ENCODE assay signal across 9 cellular contexts in the genomic region with DNA sequence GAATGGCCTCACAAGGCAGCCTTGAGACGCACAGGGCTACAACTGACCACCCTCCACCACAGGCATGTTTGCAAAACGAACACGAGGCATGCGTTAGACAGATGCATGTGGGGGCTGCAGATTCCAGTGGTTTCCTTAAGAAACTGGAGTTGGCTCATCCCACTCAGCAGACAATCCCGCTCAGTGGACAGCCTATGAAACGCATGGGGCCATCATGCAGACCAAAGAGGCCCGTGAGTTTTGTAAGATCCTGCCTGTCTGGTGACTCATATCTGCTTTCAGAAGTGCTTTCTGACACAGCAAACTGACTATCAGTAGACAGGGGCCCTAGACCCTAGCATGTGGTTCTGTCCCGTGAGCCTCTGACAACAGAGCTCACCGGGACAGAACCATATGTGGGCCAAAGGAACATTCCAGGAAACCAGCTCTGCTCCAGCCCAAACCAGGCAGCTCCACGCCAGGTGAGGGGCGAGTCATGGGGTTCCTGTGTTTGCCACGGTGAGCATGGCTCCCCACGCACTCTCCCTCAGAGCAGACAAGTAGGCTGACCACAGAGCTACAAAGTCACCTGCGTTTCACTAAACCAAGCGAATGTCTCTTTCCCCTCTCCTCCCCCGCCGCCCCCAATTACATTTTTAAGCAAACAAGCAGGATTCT.
DNase-seq lines count a peak whose midpoint lies in the region; ATAC-seq, FAIRE-seq and TF ChIP-seq lines count a peak whose summit lies in the region.
"Had no signal": no experiment of that assay in that cellular context is flagged by ENCODE, and none has a peak within 500 bp of the region (broad histone marks: within the 10 kb centered on the region; RNA-seq: fewer than 3 reads in every experiment).

No MANE protein-coding gene starts in this region.

- WGBS in gastroesophageal sphincter (ENCODE audit: low coverage in 1 of 2), 2 donors = no CpG with 5 or more reads among the region's 17 CpGs

- no peak for TF ChIP-seq CTCF in keratinocyte (optimal IDR thresholded peaks at IDR 0.05 in 1 of 3, IDR thresholded peaks at IDR 0.05 in 1 of 3, conservative IDR thresholded peaks at IDR 0.05 in 1 of 3; ENCODE audit: extremely low read depth in 1 of 3, insufficient read depth in 2 of 3, low read length in 3 of 3)
- no peak for TF ChIP-seq CTCF in gastroesophageal sphincter (IDR thresholded peaks at IDR 0.05)
- no peak for TF ChIP-seq CTCF in mesothelial cell of epicardium (IDR thresholded peaks at IDR 0.05; ENCODE audit: unreplicated experiment)
- no peak for TF ChIP-seq CTCF in progenitor cell of endocrine pancreas (IDR thresholded peaks at IDR 0.05; ENCODE audit: unreplicated experiment)

- no peak overlapping the region for H3K4me3 Mint-ChIP-seq in activated T-cell treated with anti-CD3 and anti-CD28 coated beads, Interleukin-2, amount 50 U/mL, for 4 hours
- H3K4me3 Mint-ChIP-seq in mesothelial cell of epicardium (no peak overlapping the region), progenitor cell of endocrine pancreas (ENCODE audit: low read depth) (no peak overlapping the region)

- TF ChIP-seq POLR2A in gastroesophageal sphincter (IDR thresholded peaks at IDR 0.05) = no peak

- H3K27ac Mint-ChIP-seq in mesothelial cell of epicardium = no peak overlapping the region
- no peak overlapping the region for H3K27ac Mint-ChIP-seq in progenitor cell of endocrine pancreas

- H3K4me1 Mint-ChIP-seq in activated T-cell treated with anti-CD3 and anti-CD28 coated beads, Interleukin-2, amount 50 U/mL, for 4 hours (ENCODE audit: low read depth) = no peaks in the 10 kb centered on the region
- H3K4me1 Mint-ChIP-seq in mesothelial cell of epicardium (peaks cover 4% of the 10 kb centered on the region), progenitor cell of endocrine pancreas (ENCODE audit: low read depth) (no peaks in the 10 kb centered on the region)

- H3K4me3 ChIP-seq in keratinocyte (ENCODE audit: control insufficient read depth in 2 of 3, extremely low read depth in 1 of 3, insufficient read depth in 2 of 3, low read depth in 1 of 3, low read length in 3 of 3) = no peak overlapping the region
- H3K4me3 ChIP-seq in gastroesophageal sphincter = no peak overlapping the region

- FAIRE-seq in keratinocyte (lab: Jason Lieb, UNC) = no peak

- dilution Hi-C loops in keratinocyte (cut with MboI; ENCODE audit: extremely low pct_ligation_motif_present, low sequenced_read_pairs) = no loop called here

- H3K9me3 ChIP-seq in keratinocyte (ENCODE audit: control insufficient read depth, low read depth, low read length) = peaks cover 2% of the 10 kb centered on the region
- H3K9me3 ChIP-seq in gastroesophageal sphincter = no peaks in the 10 kb centered on the region

- H3K9ac ChIP-seq in keratinocyte (ENCODE audit: control insufficient read depth, extremely low read depth, insufficient read depth, low read length) = no peak overlapping the region

- H2AFZ ChIP-seq in keratinocyte (ENCODE audit: control insufficient read depth, low read length) = no peak overlapping the region

- H3K27me3 Mint-ChIP-seq in activated T-cell treated with anti-CD3 and anti-CD28 coated beads, Interleukin-2, amount 50 U/mL, for 4 hours (ENCODE audit: low read depth) = no peaks in the 10 kb centered on the region
- H3K27me3 Mint-ChIP-seq in mesothelial cell of epicardium (ENCODE audit: low read depth) = no peaks in the 10 kb centered on the region
- H3K27me3 Mint-ChIP-seq in progenitor cell of endocrine pancreas = no peaks in the 10 kb centered on the region

- ATAC-seq in HG02885 (IDR thresholded peaks at IDR 0.05; ENCODE audit: poor library complexity, unreplicated experiment) = peak; percentile 60
- peak; percentile 73 for ATAC-seq in activated T-cell treated with anti-CD3 and anti-CD28 coated beads, Interleukin-2, amount 50 U/mL, for 4 hours
- no peak for ATAC-seq in gastroesophageal sphincter

- H3K9me3 Mint-ChIP-seq in activated T-cell treated with anti-CD3 and anti-CD28 coated beads, Interleukin-2, amount 50 U/mL, for 4 hours = no peaks in the 10 kb centered on the region
- H3K9me3 Mint-ChIP-seq in mesothelial cell of epicardium (peaks cover 3% of the 10 kb centered on the region), progenitor cell of endocrine pancreas (ENCODE audit: low read depth) (no peaks in the 10 kb centered on the region)

- H3K9me1 ChIP-seq in keratinocyte (ENCODE audit: control insufficient read depth, extremely low read depth, insufficient read depth, low read length) = no peaks in the 10 kb centered on the region

- H3K36me3 ChIP-seq in keratinocyte (ENCODE audit: control insufficient read depth in 2 of 2, extremely low read depth in 1 of 2, insufficient read depth in 2 of 2, low read length in 2 of 2) = peaks cover 1 to 2% of the 10 kb centered on the region in 2 experiments
- peaks cover 0 to 34% of the 10 kb centered on the region in 2 donors for H3K36me3 ChIP-seq in gastroesophageal sphincter

- TF ChIP-seq EP300 in gastroesophageal sphincter (IDR thresholded peaks at IDR 0.05) = no peak

- H3K36me3 Mint-ChIP-seq in activated T-cell treated with anti-CD3 and anti-CD28 coated beads, Interleukin-2, amount 50 U/mL, for 4 hours (ENCODE audit: insufficient read depth) = peaks cover 4% of the 10 kb centered on the region
- no peaks in the 10 kb centered on the region for H3K36me3 Mint-ChIP-seq in mesothelial cell of epicardium
- H3K36me3 Mint-ChIP-seq in progenitor cell of endocrine pancreas (ENCODE audit: insufficient read depth) = peaks cover 10% of the 10 kb centered on the region

- H3K27me3 ChIP-seq in keratinocyte (ENCODE audit: control insufficient read depth, extremely low read depth, insufficient read depth, low read length) (no peaks in the 10 kb centered on the region), gastroesophageal sphincter (no peaks in the 10 kb centered on the region)

- peaks cover 28% of the 10 kb centered on the region for H3K4me1 ChIP-seq in keratinocyte (ENCODE audit: control insufficient read depth, extremely low read depth, insufficient read depth, low read length)
- peaks cover 0 to 13% (median 0%) of the 10 kb centered on the region in 3 donors for H3K4me1 ChIP-seq in gastroesophageal sphincter

- H3K4me2 ChIP-seq in keratinocyte (ENCODE audit: control insufficient read depth, extremely low read depth, insufficient read depth, low read depth, low read length) = no peak overlapping the region

- H4K20me1 ChIP-seq in keratinocyte (ENCODE audit: control insufficient read depth, extremely low read depth, insufficient read depth, low read length) = no peaks in the 10 kb centered on the region

- no peaks in the 10 kb centered on the region for H3K79me2 ChIP-seq in keratinocyte (ENCODE audit: control insufficient read depth, insufficient read depth, low read length)

- peak; percentile 6 to 22 for DNase-seq in AML-193 (lab: John Stamatoyannopoulos, UW)
- DNase-seq in activated T-cell treated with anti-CD3 and anti-CD28 coated beads, Interleukin-2, amount 50 U/mL, for 4 hours = no peak
- DNase-seq in keratinocyte (ENCODE audit: low read depth, low spot score) = peak; percentile 19
- no peak for DNase-seq in stimulated activated naive CD4-positive, alpha-beta T cell treated with Interleukin-2 at 50 U/mL for 16 hours (lab: John Stamatoyannopoulos, UW)
- no peak for DNase-seq in mesothelial cell of epicardium (ENCODE audit: low spot score in 2 of 2, unreplicated experiment in 2 of 2)
- DNase-seq in progenitor cell of endocrine pancreas (ENCODE audit: low spot score, unreplicated experiment) = no peak
- DNase-seq: NCI-H526 treated with DMSO at 0.1 percent for 48 hours had no signal

- H3K27ac ChIP-seq in keratinocyte (ENCODE audit: control insufficient read depth, insufficient read depth, low read length) (peak overlapping the region; percentile 45), gastroesophageal sphincter (no peak overlapping the region)

Comparison
In these comparisons a context has a peak if more than half of its experiments do, and no peak if none do; other contexts are left out.
1. DNase-seq: peak in AML-193 (2 of 2) and keratinocyte (single experiment); none in activated T-cell treated with anti-CD3 and anti-CD28 coated beads, Interleukin-2, amount 50 U/mL, for 4 hours (single experiment), stimulated activated naive CD4-positive, alpha-beta T cell treated with Interleukin-2 at 50 U/mL for 16 hours (single experiment), mesothelial cell of epicardium (0 of 2) and progenitor cell of endocrine pancreas (single experiment).